ENCODE assay signal across 28 cellular contexts in the genomic region with DNA sequence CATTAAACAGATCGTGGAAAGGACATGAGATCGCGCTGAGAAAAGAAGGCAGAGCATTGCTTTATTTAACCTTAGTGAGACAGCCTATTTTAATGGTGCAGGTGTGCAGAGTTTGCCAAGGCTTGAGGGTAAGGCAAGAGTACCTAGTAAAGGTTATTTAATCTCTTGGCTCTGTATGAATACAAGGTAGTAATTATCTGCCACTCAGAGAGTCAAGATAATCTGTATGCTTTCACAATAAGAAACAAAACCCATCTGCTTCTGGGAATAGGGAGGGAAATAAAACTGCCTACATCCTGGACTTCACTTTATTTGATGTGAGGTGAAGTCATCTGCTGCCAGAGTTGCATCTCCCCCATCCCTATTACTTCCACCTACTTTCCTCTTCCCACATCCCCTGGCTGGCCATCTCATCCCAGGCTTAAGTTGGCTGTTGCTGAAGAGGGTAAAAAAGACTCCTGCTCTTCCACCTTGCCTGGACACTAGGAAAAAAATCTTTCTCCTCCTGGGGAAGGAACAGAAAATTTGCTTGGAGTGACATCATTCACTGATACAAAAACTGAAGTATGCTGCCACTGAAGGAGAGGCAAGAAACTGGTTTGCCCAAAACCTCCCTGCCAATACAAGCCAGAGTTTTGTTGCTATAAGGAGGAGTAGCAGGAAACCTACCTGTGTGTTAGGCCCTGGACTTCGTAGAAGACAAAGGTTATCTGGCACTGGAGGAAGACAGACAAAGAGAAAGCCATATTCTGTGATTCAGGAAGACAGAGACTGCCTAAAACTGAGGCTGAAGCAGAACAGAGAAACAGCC. TPM values are rescaled to one million over a fixed set of nuclear protein-coding genes. Genes with fewer than 3 reads are reported as not detected.
DNase-seq lines count a peak whose midpoint lies in the region; ATAC-seq and TF ChIP-seq lines count a peak whose summit lies in the region.
"Had no signal": no experiment of that assay in that cellular context is flagged by ENCODE, and none has a peak within 500 bp of the region (broad histone marks: within the 10 kb centered on the region; RNA-seq: fewer than 3 reads in every experiment).

No MANE protein-coding gene starts in this region.

- peak overlapping the region; percentile 83 for H3K27ac Mint-ChIP-seq in dendritic cell treated with granulocyte-macrophage colony-stimulating factor and Interleukin-4, amounts not matched to agents 40 ng/mL and 50 ng/mL, for 4 days
- H3K27ac Mint-ChIP-seq in T-helper 2 cell treated with Interferon-gamma antibody and Interleukin-4, amounts not matched to agents 5 μg/mL and 100 μg/mL, for 36 hours, result no peak overlapping the region
- H3K27ac Mint-ChIP-seq: activated CD8-positive, alpha-beta T cell treated with anti-CD3 and anti-CD28 coated beads for 36 hours; activated naive CD4-positive, alpha-beta T cell treated with anti-CD3 and anti-CD28 coated beads for 36 hours; T-helper 1 cell treated with Interleukin-12 subunit alpha and Interleukin-12 subunit beta and Interleukin-4 antibody, amounts not matched to agents 30 μg/mL and 1 μg/mL, for 36 hours; WTC11 had no signal

- POLR2A ChIA-PET in HEK293T (lab: Yijun Ruan, JAX), result no interaction called here

- no peaks in the 10 kb centered on the region for H3K27me3 Mint-ChIP-seq in dendritic cell treated with granulocyte-macrophage colony-stimulating factor and Interleukin-4, amounts not matched to agents 40 ng/mL and 50 ng/mL, for 4 days
- H3K27me3 Mint-ChIP-seq in T-helper 2 cell treated with Interferon-gamma antibody and Interleukin-4, amounts not matched to agents 5 μg/mL and 100 μg/mL, for 36 hours (ENCODE audit: low read depth), result peaks cover 33% of the 10 kb centered on the region

- H3K4me1 Mint-ChIP-seq in dendritic cell treated with granulocyte-macrophage colony-stimulating factor and Interleukin-4, amounts not matched to agents 40 ng/mL and 50 ng/mL, for 4 days (ENCODE audit: low read depth), result peaks cover 45% of the 10 kb centered on the region
- peaks cover 13% of the 10 kb centered on the region for H3K4me1 Mint-ChIP-seq in T-helper 2 cell treated with Interferon-gamma antibody and Interleukin-4, amounts not matched to agents 5 μg/mL and 100 μg/mL, for 36 hours (ENCODE audit: low read depth)

- intact Hi-C loops in dendritic cell treated with granulocyte-macrophage colony-stimulating factor and Interleukin-4, amounts not matched to agents 40 ng/mL and 50 ng/mL, for 4 days (cut with micrococcal nuclease), result no loop called here

- no peak for ATAC-seq in GM21447 (IDR thresholded peaks at IDR 0.05; ENCODE audit: unreplicated experiment)
- ATAC-seq in omental fat pad (ENCODE audit: low FRiP score), result no peak
- ATAC-seq: activated CD8-positive, alpha-beta T cell treated with anti-CD3 and anti-CD28 coated beads for 36 hours; GM12878; left lobe of liver; psoas muscle; WTC11 had no signal

- CTCF ChIA-PET in HEK293T (lab: Yijun Ruan, JAX), result no interaction called here

- H3K4me3 Mint-ChIP-seq in dendritic cell treated with granulocyte-macrophage colony-stimulating factor and Interleukin-4, amounts not matched to agents 40 ng/mL and 50 ng/mL, for 4 days, result no peak overlapping the region
- no peak overlapping the region for H3K4me3 Mint-ChIP-seq in T-helper 2 cell treated with Interferon-gamma antibody and Interleukin-4, amounts not matched to agents 5 μg/mL and 100 μg/mL, for 36 hours
- H3K4me3 Mint-ChIP-seq: activated CD8-positive, alpha-beta T cell treated with anti-CD3 and anti-CD28 coated beads for 36 hours; activated naive CD4-positive, alpha-beta T cell treated with anti-CD3 and anti-CD28 coated beads for 36 hours; central memory CD8-positive, alpha-beta T cell; neural crest cell; T-helper 1 cell treated with Interleukin-12 subunit alpha and Interleukin-12 subunit beta and Interleukin-4 antibody, amounts not matched to agents 30 μg/mL and 1 μg/mL, for 36 hours; WTC11 had no signal

- DNase-seq in DMS 273 treated with DMSO at 0.1 percent for 48 hours (lab: John Stamatoyannopoulos, UW) (peak; percentile 16), NCI-H1417 (lab: John Stamatoyannopoulos, UW) (peak; percentile 76 to 97 (median 78)), NCI-H2171 treated with DMSO at 0.1 percent for 48 hours (lab: John Stamatoyannopoulos, UW) (peak; percentile 62), HEK293T (ENCODE audit: extremely low spot score) (no peak), omental fat pad (ENCODE audit: low spot score) (no peak)
- DNase-seq in T-helper 2 cell treated with Interferon-gamma antibody and Interleukin-4, amounts not matched to agents 5 μg/mL and 100 μg/mL, for 36 hours (ENCODE audit: low spot score), result no peak
- DNase-seq: activated CD8-positive, alpha-beta T cell treated with anti-CD3 and anti-CD28 coated beads for 36 hours; activated naive CD4-positive, alpha-beta T cell treated with anti-CD3 and anti-CD28 coated beads for 36 hours; activated T-cell treated with anti-CD3 and anti-CD28 coated beads, Interleukin-2, amount 50 U/mL, for 1 hour; aorta; IMR-90; MG63; NCI-H524 treated with DMSO at 0.1 percent for 48 hours; psoas muscle; SJCRH30; small intestine; stimulated activated CD4-positive, alpha-beta T cell treated with anti-CD3 and anti-CD28 coated beads, Interleukin-2, amount 100 ng/mL, for 48 hours had no signal

- H3K9me3 Mint-ChIP-seq in dendritic cell treated with granulocyte-macrophage colony-stimulating factor and Interleukin-4, amounts not matched to agents 40 ng/mL and 50 ng/mL, for 4 days, result peaks cover 6% of the 10 kb centered on the region
- H3K9me3 Mint-ChIP-seq in T-helper 2 cell treated with Interferon-gamma antibody and Interleukin-4, amounts not matched to agents 5 μg/mL and 100 μg/mL, for 36 hours, result peaks cover 11% of the 10 kb centered on the region
- H3K9me3 Mint-ChIP-seq: central memory CD8-positive, alpha-beta T cell had no signal

- H3K36me3 Mint-ChIP-seq in dendritic cell treated with granulocyte-macrophage colony-stimulating factor and Interleukin-4, amounts not matched to agents 40 ng/mL and 50 ng/mL, for 4 days (ENCODE audit: low read depth), result peaks cover 7% of the 10 kb centered on the region
- H3K36me3 Mint-ChIP-seq in T-helper 2 cell treated with Interferon-gamma antibody and Interleukin-4, amounts not matched to agents 5 μg/mL and 100 μg/mL, for 36 hours (ENCODE audit: low read depth), result peaks cover 4% of the 10 kb centered on the region

- no peak for TF ChIP-seq CTCF in omental fat pad (IDR thresholded peaks at IDR 0.05)

TF ChIP-seq in HEK293T, 16 proteins besides CTCF, POLR2A, EP300 and RAD21:
- TF ChIP-seq HDGF (IDR thresholded peaks at IDR 0.05; ENCODE audit: borderline replicate concordance), result no peak
- no peak for TF ChIP-seq TARDBP (IDR thresholded peaks at IDR 0.05)
- TF ChIP-seq FOXM1 (IDR thresholded peaks at IDR 0.05; ENCODE audit: borderline replicate concordance), result no peak
- no peak for TF ChIP-seq NFRKB (IDR thresholded peaks at IDR 0.05)
- TF ChIP-seq, protein P1, sequence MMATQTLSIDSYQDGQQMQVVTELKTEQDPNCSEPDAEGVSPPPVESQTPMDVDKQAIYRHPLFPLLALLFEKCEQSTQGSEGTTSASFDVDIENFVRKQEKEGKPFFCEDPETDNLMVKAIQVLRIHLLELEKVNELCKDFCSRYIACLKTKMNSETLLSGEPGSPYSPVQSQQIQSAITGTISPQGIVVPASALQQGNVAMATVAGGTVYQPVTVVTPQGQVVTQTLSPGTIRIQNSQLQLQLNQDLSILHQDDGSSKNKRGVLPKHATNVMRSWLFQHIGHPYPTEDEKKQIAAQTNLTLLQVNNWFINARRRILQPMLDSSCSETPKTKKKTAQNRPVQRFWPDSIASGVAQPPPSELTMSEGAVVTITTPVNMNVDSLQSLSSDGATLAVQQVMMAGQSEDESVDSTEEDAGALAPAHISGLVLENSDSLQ (IDR thresholded peaks at IDR 0.05), result no peak
- TF ChIP-seq BHLHE40 (IDR thresholded peaks at IDR 0.05; ENCODE audit: borderline replicate concordance), result no peak
- TF ChIP-seq L3MBTL2 (conservative IDR thresholded peaks at IDR 0.05), result no peak
- TF ChIP-seq ZNF384 (IDR thresholded peaks at IDR 0.05), result no peak
- TF ChIP-seq ARNT (IDR thresholded peaks at IDR 0.05), result no peak
- no peak for TF ChIP-seq SUZ12 (IDR thresholded peaks at IDR 0.05)
- TF ChIP-seq CTBP1 (IDR thresholded peaks at IDR 0.05; ENCODE audit: borderline replicate concordance), result no peak
- TF ChIP-seq FOXA1 (IDR thresholded peaks at IDR 0.05), result no peak
- TF ChIP-seq LEF1 (IDR thresholded peaks at IDR 0.05; ENCODE audit: borderline replicate concordance), result no peak
- TF ChIP-seq FOXK2 (IDR thresholded peaks at IDR 0.05), result no peak
- TF ChIP-seq SP1 (IDR thresholded peaks at IDR 0.05), result no peak
- TF ChIP-seq ELF4 (IDR thresholded peaks at IDR 0.05), result no peak

RNA-seq across cellular contexts. Expression of a gene that starts 35.8 kb away (rescaled TPM):
- 10 to 100 TPM in 2 of 4 donors, 1 to 10 TPM in 2; 6.1 to 40.8 (median 11.7) TPM for total RNA-seq in omental fat pad
- total RNA-seq: epithelial cell of proximal tubule had no signal

RNA-seq across cellular contexts. Expression of a gene that starts 55.4 kb away (rescaled TPM):
- total RNA-seq in omental fat pad, result 1 to 10 TPM in 2 of 4 donors, under 1 TPM in 2; 0.46 to 3.6 (median 1.3) TPM
- total RNA-seq: activated CD8-positive, alpha-beta T cell treated with anti-CD3 and anti-CD28 coated beads for 36 hours; activated naive CD4-positive, alpha-beta T cell treated with anti-CD3 and anti-CD28 coated beads for 36 hours; aorta; epithelial cell of proximal tubule; glomerular endothelial cell; GM12878; IMR-90; psoas muscle; SJCRH30; ureter had no signal

Comparison
In these comparisons a context has a peak if more than half of its experiments do, and no peak if none do; other contexts are left out.
1. DNase-seq: peak in DMS 273 treated with DMSO at 0.1 percent for 48 hours (single experiment), NCI-H1417 (3 of 3) and NCI-H2171 treated with DMSO at 0.1 percent for 48 hours (single experiment); none in HEK293T (single experiment), T-helper 2 cell treated with Interferon-gamma antibody and Interleukin-4, amounts not matched to agents 5 μg/mL and 100 μg/mL, for 36 hours (single experiment) and omental fat pad (single experiment).